ENCODE assay signal across 18 cellular contexts in genomic region chr10:71316081-71316785, GRCh38. TPM values are rescaled to one million over a fixed set of nuclear protein-coding genes. Genes with fewer than 3 reads are reported as not detected.
DNase-seq lines count a peak whose midpoint lies in the region; ATAC-seq, FAIRE-seq and TF ChIP-seq lines count a peak whose summit lies in the region.
"Had no signal": no experiment of that assay in that cellular context is flagged by ENCODE, and none has a peak within 500 bp of the region (broad histone marks: within the 10 kb centered on the region; RNA-seq: fewer than 3 reads in every experiment).

No MANE protein-coding gene starts in this region.

- POLR2A ChIA-PET in endothelial cell of umbilical vein (lab: Charles Lee) = no interaction called here

- no peaks in the 10 kb centered on the region for H3K36me3 ChIP-seq in endothelial cell of umbilical vein (ENCODE audit: control insufficient read depth in 2 of 2, extremely low read depth in 1 of 2, insufficient read depth in 2 of 2, low read length in 2 of 2)
- H3K36me3 ChIP-seq: BE2C had no signal

- TF ChIP-seq CTCF in endothelial cell of umbilical vein (IDR thresholded peaks at IDR 0.05; ENCODE audit: extremely low read depth in 1 of 2, insufficient read depth in 1 of 2, low read depth in 1 of 2, low read length in 2 of 2) (no peak), GM20000 (IDR thresholded peaks at IDR 0.05; ENCODE audit: extremely low read depth, missing control alignments) (no peak)

- peaks cover 5 to 9% of the 10 kb centered on the region in 2 experiments for H3K27me3 ChIP-seq in endothelial cell of umbilical vein (ENCODE audit: control insufficient read depth in 2 of 2, insufficient read depth in 2 of 2, low read length in 2 of 2)
- H3K27me3 ChIP-seq: BE2C had no signal

- no peak for TF ChIP-seq POLR2A in endothelial cell of umbilical vein (IDR thresholded peaks at IDR 0.05; ENCODE audit: low read depth, low read length)

- peaks cover 49% of the 10 kb centered on the region for H3K4me1 Mint-ChIP-seq in stimulated activated naive CD8-positive, alpha-beta T cell treated with anti-CD3 and anti-CD28 coated beads, Interleukin-15, amount 100 ng/mL, for 72 hours

- H3K4me1 ChIP-seq in endothelial cell of umbilical vein (ENCODE audit: control insufficient read depth, extremely low read depth, insufficient read depth, low read length) = peaks cover 3% of the 10 kb centered on the region
- H3K4me1 ChIP-seq: BE2C had no signal

- H3K27ac Mint-ChIP-seq in stimulated activated naive CD8-positive, alpha-beta T cell treated with anti-CD3 and anti-CD28 coated beads, Interleukin-15, amount 100 ng/mL, for 72 hours = peak overlapping the region in 1 of 2 donors; percentile 90
- H3K27ac Mint-ChIP-seq: activated naive CD4-positive, alpha-beta T cell treated with anti-CD3 and anti-CD28 coated beads, Interleukin-2, amount 10 ng/mL, durations not matched to agents 7 days and 5 days had no signal

- H3K4me3 ChIP-seq in endothelial cell of umbilical vein (replicated peaks in 1 of 3; ENCODE audit: insufficient read depth in 1 of 3, low read depth in 1 of 3, low read length in 3 of 3) = no peak overlapping the region
- H3K4me3 ChIP-seq: skin epidermis had no signal

- no peaks in the 10 kb centered on the region for H3K9me3 ChIP-seq in endothelial cell of umbilical vein (replicated peaks; ENCODE audit: control insufficient read depth, insufficient read depth, low read length)
- H3K9me3 ChIP-seq: BE2C had no signal

- H3K27me3 Mint-ChIP-seq in stimulated activated naive CD8-positive, alpha-beta T cell treated with anti-CD3 and anti-CD28 coated beads, Interleukin-15, amount 100 ng/mL, for 72 hours = peaks cover 10% of the 10 kb centered on the region

- no peak overlapping the region for H3K27ac ChIP-seq in endothelial cell of umbilical vein (ENCODE audit: insufficient read depth, low read depth, low read length)

- ATAC-seq in stimulated activated naive CD8-positive, alpha-beta T cell treated with anti-CD3 and anti-CD28 coated beads, Interleukin-15, Interleukin-2, amounts not matched to agents 100 U/mL and 50 U/mL, for 24 hours = peak; percentile 12
- no peak for ATAC-seq in stimulated activated naive CD8-positive, alpha-beta T cell treated with anti-CD3 and anti-CD28 coated beads, Interleukin-15, amount 100 ng/mL, for 72 hours
- ATAC-seq in HG02970 (IDR thresholded peaks at IDR 0.05; ENCODE audit: low FRiP score, unreplicated experiment) = no peak
- no peak for ATAC-seq in HG03280 (IDR thresholded peaks at IDR 0.05; ENCODE audit: unreplicated experiment)

- CTCF ChIA-PET in endothelial cell of umbilical vein (lab: Charles Lee) = interaction anchor here (0.6 to 8.0 kb wide), 12 partner anchors 35 to 580 kb away, joined by 3 to 111 read pairs (median 4); partner anchors contain the start of gene VSIR

- peak; percentile 40 for DNase-seq in stimulated activated naive CD8-positive, alpha-beta T cell treated with anti-CD3 and anti-CD28 coated beads, Interleukin-15, Interleukin-2, amounts not matched to agents 100 U/mL and 50 U/mL, for 24 hours
- no peak for DNase-seq in stimulated activated naive CD8-positive, alpha-beta T cell treated with anti-CD3 and anti-CD28 coated beads, Interleukin-15, amount 100 ng/mL, for 72 hours
- DNase-seq in SKM-1 (lab: John Stamatoyannopoulos, UW; ENCODE audit: unreplicated experiment) (peak; percentile 41), endothelial cell of umbilical vein (ENCODE audit: low read depth, low spot score) (peak; percentile 16), dedifferentiated amniotic fluid mesenchymal stem cell (ENCODE audit: extremely low spot score) (no peak), GM20000 (ENCODE audit: low spot score) (no peak)
- DNase-seq: activated naive CD4-positive, alpha-beta T cell treated with anti-CD3 and anti-CD28 coated beads, Interleukin-2, amount 10 ng/mL, durations not matched to agents 7 days and 5 days; BE2C; caudate nucleus; DMS79; KG1; NCI-H1694 treated with DMSO at 0.1 percent for 48 hours; NCI-H524 treated with DMSO at 0.1 percent for 48 hours; T1000 had no signal

- H3K9ac ChIP-seq in endothelial cell of umbilical vein (replicated peaks; ENCODE audit: extremely low read depth, insufficient read depth, low read length) = no peak overlapping the region

- intact Hi-C loops in endothelial cell of umbilical vein (cut with micrococcal nuclease) = loop anchor here (10.0 kb wide), 1 partner anchor 579 kb away; no protein-coding TSS in a partner anchor

- H3K79me2 ChIP-seq in endothelial cell of umbilical vein (ENCODE audit: control insufficient read depth, insufficient read depth, low read length) = no peaks in the 10 kb centered on the region

- H3K4me2 ChIP-seq in endothelial cell of umbilical vein (ENCODE audit: insufficient read depth, low read length) = no peak overlapping the region

- no TSS peak for BruUV-seq in endothelial cell of umbilical vein (replicated peaks; lab: Mats Ljungman, UMichigan)

- peak; percentile 65 for FAIRE-seq in endothelial cell of umbilical vein (lab: Jason Lieb, UNC)
- FAIRE-seq: islet of Langerhans had no signal

- dilution Hi-C loops in endothelial cell of umbilical vein (cut with MboI; ENCODE audit: extremely low pct_ligation_motif_present, low sequenced_read_pairs) = no loop called here

- H2AFZ ChIP-seq in endothelial cell of umbilical vein (ENCODE audit: low read depth, low read length) = no peak overlapping the region

- H3K4me3 Mint-ChIP-seq in stimulated activated naive CD8-positive, alpha-beta T cell treated with anti-CD3 and anti-CD28 coated beads, Interleukin-15, amount 100 ng/mL, for 72 hours = no peak overlapping the region
- H3K4me3 Mint-ChIP-seq: activated naive CD4-positive, alpha-beta T cell treated with anti-CD3 and anti-CD28 coated beads, Interleukin-2, amount 10 ng/mL, durations not matched to agents 7 days and 5 days had no signal

- no peaks in the 10 kb centered on the region for H4K20me1 ChIP-seq in endothelial cell of umbilical vein (replicated peaks; ENCODE audit: control insufficient read depth, extremely low read depth, insufficient read depth, low read length)

- no peaks in the 10 kb centered on the region for H3K9me1 ChIP-seq in endothelial cell of umbilical vein (replicated peaks; ENCODE audit: control insufficient read depth, extremely low read depth, insufficient read depth, low read length)

- H3K9me3 Mint-ChIP-seq in stimulated activated naive CD8-positive, alpha-beta T cell treated with anti-CD3 and anti-CD28 coated beads, Interleukin-15, amount 100 ng/mL, for 72 hours = no peaks in the 10 kb centered on the region
- H3K9me3 Mint-ChIP-seq: activated naive CD4-positive, alpha-beta T cell treated with anti-CD3 and anti-CD28 coated beads, Interleukin-2, amount 10 ng/mL, durations not matched to agents 7 days and 5 days had no signal

TF ChIP-seq in endothelial cell of umbilical vein, 7 proteins besides CTCF, POLR2A, EP300 and RAD21:
- TF ChIP-seq GATA2 (IDR thresholded peaks at IDR 0.05; ENCODE audit: insufficient read depth, insufficient read length, low read depth, low read length) = no peak
- no peak for TF ChIP-seq MYC (IDR thresholded peaks at IDR 0.05; ENCODE audit: low read depth, low read length)
- no peak for TF ChIP-seq JUN (IDR thresholded peaks at IDR 0.05; ENCODE audit: borderline replicate concordance, insufficient read depth, insufficient read length, low read depth)
- no peak for TF ChIP-seq MAX (IDR thresholded peaks at IDR 0.05; ENCODE audit: insufficient read depth, insufficient read length)
- TF ChIP-seq FOS (IDR thresholded peaks at IDR 0.05; ENCODE audit: borderline replicate concordance, insufficient read depth, low read length) = no peak
- TF ChIP-seq POLR2AphosphoS5 (IDR thresholded peaks at IDR 0.05; ENCODE audit: insufficient read depth, low read depth, low read length) = no peak
- TF ChIP-seq EZH2 (IDR thresholded peaks at IDR 0.05; ENCODE audit: borderline replicate concordance, low read depth, low read length, severe bottlenecking) = no peak
TF ChIP-seq in endothelial cell of umbilical vein: peak in this region for 0.

RNA-seq across cellular contexts. Expression of gene SLC29A3, which starts 2.8 kb away (rescaled TPM):
- 3.5 and 5.0 TPM in 2 replicates for total RNA-seq in endothelial cell of umbilical vein
- 8.7 and 9.1 TPM in 2 replicates for polyA plus RNA-seq in endothelial cell of umbilical vein
- polyA plus RNA-seq in endothelial cell of umbilical vein (2011; cell fraction: cytosol; rRNA removed) = 4.0 and 4.3 TPM in 2 replicates
- polyA plus RNA-seq in endothelial cell of umbilical vein (2011; cell fraction: nucleus; rRNA removed) = 2.5 and 3.3 TPM in 2 replicates
- polyA plus RNA-seq in endothelial cell of umbilical vein (2012) = 7.0 and 8.4 TPM in 2 replicates
- 6.4 and 6.9 TPM in 2 replicates for polyA minus RNA-seq in endothelial cell of umbilical vein
- polyA minus RNA-seq in endothelial cell of umbilical vein (2011; cell fraction: cytosol; rRNA and poly(A)+ RNA removed) = 5.1 TPM
- polyA minus RNA-seq in endothelial cell of umbilical vein (2011; cell fraction: nucleus; rRNA and poly(A)+ RNA removed) = 2.4 and 2.7 TPM in 2 replicates

Comparison
In these comparisons a context has a peak if more than half of its experiments do, and no peak if none do; other contexts are left out.
1. DNase-seq: peak in stimulated activated naive CD8-positive, alpha-beta T cell treated with anti-CD3 and anti-CD28 coated beads, Interleukin-15, Interleukin-2, amounts not matched to agents 100 U/mL and 50 U/mL, for 24 hours (single experiment), SKM-1 (single experiment) and endothelial cell of umbilical vein (single experiment); none in stimulated activated naive CD8-positive, alpha-beta T cell treated with anti-CD3 and anti-CD28 coated beads, Interleukin-15, amount 100 ng/mL, for 72 hours (0 of 2), dedifferentiated amniotic fluid mesenchymal stem cell (single experiment) and GM20000 (single experiment).